Comparison of ENCODE assay signal across 29 cellular contexts in the genomic region with DNA sequence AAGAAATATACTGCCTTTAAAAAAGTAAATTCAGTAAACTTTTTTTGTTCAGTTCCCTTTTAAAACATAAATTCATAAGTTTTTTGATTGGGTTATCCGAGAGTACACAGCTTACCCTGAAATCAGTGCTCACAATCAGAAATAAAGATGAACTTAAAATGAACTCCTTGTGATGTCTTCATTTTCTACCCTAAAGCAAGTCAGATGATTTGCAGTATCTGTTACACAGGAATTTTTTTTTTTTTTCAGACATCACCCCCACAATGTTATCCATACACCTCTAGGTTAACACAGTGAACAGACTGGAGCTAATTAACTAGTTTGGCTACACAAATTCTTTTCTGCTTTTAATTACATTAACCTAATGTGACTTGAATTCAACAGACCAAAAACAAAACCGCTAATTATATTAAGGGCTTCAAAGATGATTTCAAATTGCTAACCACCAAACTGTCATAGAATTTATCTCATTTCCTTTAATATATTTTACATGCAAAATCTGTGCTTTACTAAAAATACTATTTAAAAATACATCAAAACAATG.
DNase-seq lines count a peak whose midpoint lies in the region; ATAC-seq, FAIRE-seq and TF ChIP-seq lines count a peak whose summit lies in the region.
"Had no signal": no experiment of that assay in that cellular context is flagged by ENCODE, and none has a peak within 500 bp of the region (broad histone marks: within the 10 kb centered on the region; RNA-seq: fewer than 3 reads in every experiment).

No MANE protein-coding gene starts in this region.

- H3K4me1 Mint-ChIP-seq in glutamatergic neuron (ENCODE audit: low read depth, unreplicated experiment) = peaks cover 55% of the 10 kb centered on the region
- H3K4me1 Mint-ChIP-seq in stimulated activated memory B cell treated with anti-CD40 and anti-IgM and Interleukin-4, amounts not matched to agents 10 μg/mL and 1 μg/mL and 100 μg/mL, for 72 hours = no peaks in the 10 kb centered on the region
- H3K4me1 Mint-ChIP-seq: CD4-positive, alpha-beta memory T cell had no signal

- no TSS peak for BruUV-seq in A673 (replicated peaks; lab: Mats Ljungman, UMichigan)

- POLR2A ChIA-PET in A673 (lab: Charles Lee; ENCODE audit: low non-redundant PET) = no interaction called here
- POLR2A ChIA-PET in HEK293T (lab: Yijun Ruan, JAX) = interaction anchor here (0.6 kb wide), 1 partner anchor 291 kb away, joined by 3 read pairs; no protein-coding TSS in a partner anchor

- H3K4me1 ChIP-seq in A673 (ENCODE audit: insufficient read depth, low read length, poor library complexity, severe bottlenecking) (peaks cover 61% of the 10 kb centered on the region), adipocyte (ENCODE audit: control insufficient read depth, insufficient read depth, low read length) (peaks cover 15% of the 10 kb centered on the region)

- peak overlapping the region; percentile 92 for H3K27ac Mint-ChIP-seq in glutamatergic neuron (ENCODE audit: unreplicated experiment)
- H3K27ac Mint-ChIP-seq in stimulated activated memory B cell treated with anti-CD40 and anti-IgM and Interleukin-4, amounts not matched to agents 10 μg/mL and 1 μg/mL and 100 μg/mL, for 72 hours = no peak overlapping the region
- H3K27ac Mint-ChIP-seq: activated CD4-positive, alpha-beta memory T cell treated with anti-CD3 and anti-CD28 coated beads for 36 hours; CD4-positive, alpha-beta memory T cell; dendritic cell treated with granulocyte-macrophage colony-stimulating factor and Interleukin-4, amounts not matched to agents 40 ng/mL and 50 ng/mL, for 4 days; immature natural killer cell had no signal

- DNase-seq in A673 (ENCODE audit: low spot score) (no peak), HEK293T (ENCODE audit: extremely low spot score) (no peak), adipocyte (ENCODE audit: low read depth) (peak; percentile 32), glutamatergic neuron (no peak), urothelium cell line (ENCODE audit: low spot score) (no peak), left lobe of liver (ENCODE audit: low spot score) (no peak), SKM-1 (lab: John Stamatoyannopoulos, UW; ENCODE audit: unreplicated experiment) (no peak)
- DNase-seq: activated CD4-positive, alpha-beta memory T cell treated with anti-CD3 and anti-CD28 coated beads for 36 hours; activated CD4-positive, alpha-beta T cell treated with anti-CD3 and anti-CD28 coated beads for 1 hour; activated CD8-positive, alpha-beta memory T cell treated with anti-CD3 and anti-CD28 coated beads, Interleukin-2, amount 50 U/mL, for 4 hours; activated naive CD4-positive, alpha-beta T cell treated with Interleukin-2 at 50 U/mL for 16 hours; adrenal gland; AML-193; CD4-positive, alpha-beta memory T cell; central memory CD4-positive, alpha-beta T cell; GOT3; immature natural killer cell; NCI-H1092 treated with DMSO at 0.1 percent for 48 hours; NCI-H2029 treated with DMSO at 0.1 percent for 48 hours; NCI-H446; right cardiac atrium; stimulated activated CD4-positive, alpha-beta T cell treated with anti-CD3 and anti-CD28 coated beads, Interleukin-1b, Interleukin-23, amount 100 ng/mL, for 48 hours; stomach; tibial artery had no signal

- H3K4me3 ChIP-seq in A673 (ENCODE audit: low read depth, low read length, poor library complexity, severe bottlenecking) (no peak overlapping the region), adipocyte (ENCODE audit: low read length) (no peak overlapping the region)
- H3K4me3 ChIP-seq: A549, adrenal gland, stomach, tibial artery had no signal

- no peaks in the 10 kb centered on the region for H3K36me3 Mint-ChIP-seq in glutamatergic neuron (ENCODE audit: unreplicated experiment)
- no peaks in the 10 kb centered on the region for H3K36me3 Mint-ChIP-seq in stimulated activated memory B cell treated with anti-CD40 and anti-IgM and Interleukin-4, amounts not matched to agents 10 μg/mL and 1 μg/mL and 100 μg/mL, for 72 hours
- H3K36me3 Mint-ChIP-seq: activated CD4-positive, alpha-beta memory T cell treated with anti-CD3 and anti-CD28 coated beads for 36 hours; CD4-positive, alpha-beta memory T cell; immature natural killer cell had no signal

- no peak overlapping the region for H3K9ac ChIP-seq in adipocyte (ENCODE audit: low read length)

- H3K27me3 ChIP-seq in A673 (replicated peaks; ENCODE audit: insufficient read depth, low read depth, low read length, poor library complexity) (no peaks in the 10 kb centered on the region), adipocyte (replicated peaks; ENCODE audit: control insufficient read depth, insufficient read depth, low read length) (no peaks in the 10 kb centered on the region)
- H3K27me3 ChIP-seq: adrenal gland, stomach, tibial artery had no signal

- H3K9me3 ChIP-seq in A673 (ENCODE audit: low read depth, low read length, poor library complexity, severe bottlenecking) (no peaks in the 10 kb centered on the region), adipocyte (ENCODE audit: control insufficient read depth, low read length) (no peaks in the 10 kb centered on the region)
- H3K9me3 ChIP-seq: A549, adrenal gland, stomach, tibial artery had no signal

- H3K36me3 ChIP-seq in A673 (ENCODE audit: insufficient read depth, low read length, poor library complexity, severe bottlenecking) = no peaks in the 10 kb centered on the region
- H3K36me3 ChIP-seq in adipocyte (ENCODE audit: control insufficient read depth, insufficient read depth, low read length, severe bottlenecking) = no peaks in the 10 kb centered on the region
- H3K36me3 ChIP-seq: adrenal gland, stomach, tibial artery had no signal

- H3K27me3 Mint-ChIP-seq in glutamatergic neuron (ENCODE audit: unreplicated experiment) = peaks cover 10% of the 10 kb centered on the region
- H3K27me3 Mint-ChIP-seq in stimulated activated memory B cell treated with anti-CD40 and anti-IgM and Interleukin-4, amounts not matched to agents 10 μg/mL and 1 μg/mL and 100 μg/mL, for 72 hours = no peaks in the 10 kb centered on the region
- H3K27me3 Mint-ChIP-seq: activated CD4-positive, alpha-beta memory T cell treated with anti-CD3 and anti-CD28 coated beads for 36 hours; CD4-positive, alpha-beta memory T cell; dendritic cell treated with granulocyte-macrophage colony-stimulating factor and Interleukin-4, amounts not matched to agents 40 ng/mL and 50 ng/mL, for 4 days had no signal

- peaks cover 14% of the 10 kb centered on the region for H3K9me3 Mint-ChIP-seq in glutamatergic neuron (ENCODE audit: unreplicated experiment)
- H3K9me3 Mint-ChIP-seq in stimulated activated memory B cell treated with anti-CD40 and anti-IgM and Interleukin-4, amounts not matched to agents 10 μg/mL and 1 μg/mL and 100 μg/mL, for 72 hours = no peaks in the 10 kb centered on the region
- H3K9me3 Mint-ChIP-seq: dendritic cell treated with granulocyte-macrophage colony-stimulating factor and Interleukin-4, amounts not matched to agents 40 ng/mL and 50 ng/mL, for 4 days had no signal

- no peak for ATAC-seq in left lobe of liver
- no peak for ATAC-seq in stimulated activated memory B cell treated with anti-CD40 and anti-IgM and Interleukin-4, amounts not matched to agents 10 μg/mL and 1 μg/mL and 100 μg/mL, for 72 hours
- ATAC-seq: A549, right cardiac atrium, Right ventricle myocardium inferior had no signal

- intact Hi-C loops in A673 (cut with micrococcal nuclease; ENCODE audit: unreplicated experiment) = loop anchor here (5.0 kb wide), 1 partner anchor 292 kb away; no protein-coding TSS in a partner anchor

- CTCF ChIA-PET in A673 (lab: Charles Lee) (no interaction called here), HEK293T (lab: Yijun Ruan, JAX) (no interaction called here)

- no peak for FAIRE-seq in urothelium cell line (lab: Jason Lieb, UNC)
- FAIRE-seq: A549, GM19239 had no signal

- TF ChIP-seq CTCF in A673 (conservative IDR thresholded peaks at IDR 0.05; ENCODE audit: low read depth, low read length) = no peak
- no peak for TF ChIP-seq CTCF in glutamatergic neuron (IDR thresholded peaks at IDR 0.05; ENCODE audit: partially characterized antibody, unreplicated experiment)

- H3K4me3 Mint-ChIP-seq in glutamatergic neuron (ENCODE audit: unreplicated experiment) = peak overlapping the region; percentile 59
- H3K4me3 Mint-ChIP-seq in stimulated activated memory B cell treated with anti-CD40 and anti-IgM and Interleukin-4, amounts not matched to agents 10 μg/mL and 1 μg/mL and 100 μg/mL, for 72 hours = no peak overlapping the region
- H3K4me3 Mint-ChIP-seq: activated CD4-positive, alpha-beta memory T cell treated with anti-CD3 and anti-CD28 coated beads for 36 hours; CD4-positive, alpha-beta memory T cell; dendritic cell treated with granulocyte-macrophage colony-stimulating factor and Interleukin-4, amounts not matched to agents 40 ng/mL and 50 ng/mL, for 4 days; immature natural killer cell had no signal

- H3K27ac ChIP-seq in A673 (ENCODE audit: low read depth, low read length, poor library complexity, severe bottlenecking) = peak overlapping the region; percentile 32
- H3K27ac ChIP-seq: A549, adrenal gland, stomach, tibial artery had no signal

TF ChIP-seq in HEK293T, 16 proteins besides CTCF, POLR2A, EP300 and RAD21:
- TF ChIP-seq L3MBTL2 (conservative IDR thresholded peaks at IDR 0.05) (no peak), PKNOX1 (IDR thresholded peaks at IDR 0.05) (peak; percentile 33; the same call in 1 of the 2 replicates), ZNF384 (IDR thresholded peaks at IDR 0.05) (peak; percentile 52; the same call in 1 of the 2 replicates)
